ENCODE assay signal across 2 cellular contexts in the genomic region with DNA sequence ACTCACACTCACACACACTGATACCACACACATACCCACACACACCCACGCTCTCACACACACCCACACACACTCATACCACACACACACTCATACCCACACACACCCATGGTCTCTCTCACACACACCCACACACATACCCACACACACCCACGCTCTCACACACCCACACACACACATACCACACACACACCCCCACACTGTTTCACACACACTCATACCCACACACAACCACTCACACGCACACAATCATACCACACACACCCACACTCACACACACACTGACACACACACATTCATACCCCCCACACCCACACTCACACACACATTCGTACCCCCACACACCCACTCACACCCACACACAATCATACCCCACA.
TF ChIP-seq lines count a peak whose summit lies in the region.

No MANE protein-coding gene starts in this region.

TF ChIP-seq in HEK293, 187 proteins besides CTCF, POLR2A, EP300 and RAD21:
- no peak for TF ChIP-seq ZBTB44 (tag by site-specific recombination; IDR thresholded peaks at IDR 0.05)
- no peak for TF ChIP-seq ZNF707 (tag by site-specific recombination; IDR thresholded peaks at IDR 0.05)
- peak; percentile 97 for TF ChIP-seq EGR2 (tag by site-specific recombination; IDR thresholded peaks at IDR 0.05; ENCODE audit: low read depth)
- TF ChIP-seq ZFHX2 (tag by site-specific recombination; conservative IDR thresholded peaks at IDR 0.05): peak; percentile 97

TF ChIP-seq in GM12878, 131 proteins besides CTCF, POLR2A, EP300 and RAD21:
- TF ChIP-seq, protein P1, sequence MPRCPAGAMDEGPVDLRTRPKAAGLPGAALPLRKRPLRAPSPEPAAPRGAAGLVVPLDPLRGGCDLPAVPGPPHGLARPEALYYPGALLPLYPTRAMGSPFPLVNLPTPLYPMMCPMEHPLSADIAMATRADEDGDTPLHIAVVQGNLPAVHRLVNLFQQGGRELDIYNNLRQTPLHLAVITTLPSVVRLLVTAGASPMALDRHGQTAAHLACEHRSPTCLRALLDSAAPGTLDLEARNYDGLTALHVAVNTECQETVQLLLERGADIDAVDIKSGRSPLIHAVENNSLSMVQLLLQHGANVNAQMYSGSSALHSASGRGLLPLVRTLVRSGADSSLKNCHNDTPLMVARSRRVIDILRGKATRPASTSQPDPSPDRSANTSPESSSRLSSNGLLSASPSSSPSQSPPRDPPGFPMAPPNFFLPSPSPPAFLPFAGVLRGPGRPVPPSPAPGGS (IDR thresholded peaks at IDR 0.05; ENCODE audit: borderline replicate concordance, insufficient read depth, low read depth, low read length, poor library complexity, severe bottlenecking): peak; percentile 4
- no peak for TF ChIP-seq POLR2AphosphoS5 (IDR thresholded peaks at IDR 0.05; ENCODE audit: low read length)
